In genomic region chr20:3710703-3711417, GRCh38 we compare ENCODE assay signal across 1 cellular context.
TF ChIP-seq lines count a peak whose summit lies in the region.

No MANE protein-coding gene starts in this region.

TF ChIP-seq in H1, 55 proteins besides CTCF, POLR2A, EP300 and RAD21:
- 0 out of 4 replicates have a peak, but pooled peaks of 1 of the 2 experiments have one; percentile 30 for TF ChIP-seq SIN3A (conservative IDR thresholded peaks at IDR 0.05 in 1 of 2, IDR thresholded peaks at IDR 0.05 in 1 of 2; ENCODE audit: low read depth in 1 of 2, low read length in 2 of 2)
- TF ChIP-seq TAF1 (IDR thresholded peaks at IDR 0.05; ENCODE audit: low read depth, low read length) = no peak
- peak; percentile 28; the same call in 1 of the 2 replicates for TF ChIP-seq CREB1 (IDR thresholded peaks at IDR 0.05)
- no peak for TF ChIP-seq NANOG (IDR thresholded peaks at IDR 0.05; ENCODE audit: insufficient read depth, low read depth, low read length, poor library complexity, severe bottlenecking)
- TF ChIP-seq TCF12 (IDR thresholded peaks at IDR 0.05; ENCODE audit: low read depth, low read length) = peak; percentile 65; the same call in 1 of the 2 replicates
- no peak for TF ChIP-seq ATF3 (IDR thresholded peaks at IDR 0.05; ENCODE audit: insufficient read depth, low read depth, low read length)
TF ChIP-seq in H1: peak in this region for 3.
